21 cellular contexts compared by ENCODE assay signal in the genomic region with DNA sequence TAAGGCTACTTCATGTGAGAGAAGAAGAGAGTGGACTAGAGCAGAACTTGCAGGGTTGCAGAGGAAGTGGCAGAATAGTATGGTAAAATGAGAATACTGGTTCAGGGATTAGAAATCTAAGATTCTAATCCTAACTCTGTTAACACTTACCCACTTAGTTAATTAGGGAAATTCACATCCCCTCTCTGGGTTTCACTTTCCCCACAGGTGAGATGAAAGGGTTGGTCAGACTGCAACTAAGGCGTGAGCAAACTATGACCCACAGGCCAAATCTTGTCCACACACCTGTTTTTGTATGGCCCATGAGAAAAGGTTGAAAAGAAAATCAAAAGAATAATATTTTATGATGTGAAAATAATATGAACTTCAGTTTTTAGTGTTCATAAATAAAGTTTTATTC.
DNase-seq lines count a peak whose midpoint lies in the region; ATAC-seq, FAIRE-seq and TF ChIP-seq lines count a peak whose summit lies in the region.
"Had no signal": no experiment of that assay in that cellular context is flagged by ENCODE, and none has a peak within 500 bp of the region (broad histone marks: within the 10 kb centered on the region; RNA-seq: fewer than 3 reads in every experiment).

No MANE protein-coding gene starts in this region.

- POLR2A ChIA-PET in HepG2 (lab: Yijun Ruan, JAX), result no interaction called here

- no peak for TF ChIP-seq POLR2A in HepG2 (IDR thresholded peaks at IDR 0.05; ENCODE audit: insufficient read depth in 1 of 2, low read depth in 2 of 2, low read length in 2 of 2)

- H3K4me1 ChIP-seq in HepG2 (ENCODE audit: insufficient read depth, low read length), result no peaks in the 10 kb centered on the region
- H3K4me1 ChIP-seq: gastrocnemius medialis, upper lobe of right lung had no signal

- no peaks in the 10 kb centered on the region for H3K9me3 ChIP-seq in HepG2 (ENCODE audit: low read length)
- H3K9me3 ChIP-seq: gastrocnemius medialis, upper lobe of right lung had no signal

- peaks cover 32% of the 10 kb centered on the region for H3K4me1 Mint-ChIP-seq in activated CD8-positive, alpha-beta memory T cell treated with anti-CD3 and anti-CD28 coated beads, Interleukin-2, amount 10 ng/mL, durations not matched to agents 7 days and 5 days
- H3K4me1 Mint-ChIP-seq in activated naive CD8-positive, alpha-beta T cell (ENCODE audit: low read depth), result peaks cover 7% of the 10 kb centered on the region
- H3K4me1 Mint-ChIP-seq in stimulated activated naive CD8-positive, alpha-beta T cell treated with anti-CD3 and anti-CD28 coated beads, Interleukin-15, amount 100 ng/mL, for 72 hours, result peaks cover 16% of the 10 kb centered on the region

- TF ChIP-seq EP300 in HepG2 (IDR thresholded peaks at IDR 0.05; ENCODE audit: low read depth in 2 of 2, low read length in 2 of 2) (no peak), HepG2 (CRISPR knock-in tag; IDR thresholded peaks at IDR 0.05; ENCODE audit: borderline replicate concordance) (no peak)

- H3K36me3 ChIP-seq in HepG2 (replicated peaks in 1 of 2; ENCODE audit: control insufficient read depth in 1 of 2, insufficient read depth in 2 of 2, low read length in 2 of 2), result peaks cover 28 to 75% of the 10 kb centered on the region in 2 experiments

- WGBS in HepG2 (ENCODE audit: low lambda C conversion rate), result 97% methylated on average over 1 of the region's 1 CpG

- in situ Hi-C loops in HepG2 (cut with HindIII; ENCODE audit: extremely low pct_ligation_motif_present, low pct_unique_long_range_greater_than_20kb), result no loop called here

- no peak overlapping the region for H3K27ac ChIP-seq in HepG2 (ENCODE audit: extremely low read length, insufficient read depth, low read length)
- H3K27ac ChIP-seq: gastrocnemius medialis, HL-60, upper lobe of right lung had no signal

- peaks cover 55% of the 10 kb centered on the region for H3K36me3 Mint-ChIP-seq in activated CD8-positive, alpha-beta memory T cell treated with anti-CD3 and anti-CD28 coated beads, Interleukin-2, amount 10 ng/mL, durations not matched to agents 7 days and 5 days
- peaks cover 3% of the 10 kb centered on the region for H3K36me3 Mint-ChIP-seq in activated naive CD8-positive, alpha-beta T cell

- CTCF ChIA-PET in activated CD8-positive, alpha-beta memory T cell treated with anti-CD3 and anti-CD28 coated beads, Interleukin-2, amount 10 ng/mL, durations not matched to agents 7 days and 5 days (lab: Charles Lee), result no interaction called here
- CTCF ChIA-PET in HepG2 (lab: Yijun Ruan, JAX; ENCODE audit: low intra/inter-chr PET ratio, low total read pairs), result no interaction called here

- no peaks in the 10 kb centered on the region for H3K27me3 ChIP-seq in HepG2 (ENCODE audit: control insufficient read depth in 1 of 2, insufficient read depth in 2 of 2, low read length in 2 of 2)
- H3K27me3 ChIP-seq: gastrocnemius medialis, upper lobe of right lung had no signal

- intact Hi-C loops in HepG2 (cut with micrococcal nuclease; ENCODE audit: unreplicated experiment), result no loop called here

- H3K4me3 ChIP-seq in HepG2 (replicated peaks in 1 of 3; ENCODE audit: insufficient read depth in 1 of 3, low read depth in 2 of 3, low read length in 3 of 3), result no peak overlapping the region
- H3K4me3 ChIP-seq: gastrocnemius medialis, upper lobe of right lung had no signal

- no peak overlapping the region for H3K4me2 ChIP-seq in HepG2 (ENCODE audit: low read depth, low read length)

- H3K27me3 Mint-ChIP-seq in activated CD8-positive, alpha-beta memory T cell treated with anti-CD3 and anti-CD28 coated beads, Interleukin-2, amount 10 ng/mL, durations not matched to agents 7 days and 5 days, result no peaks in the 10 kb centered on the region
- no peaks in the 10 kb centered on the region for H3K27me3 Mint-ChIP-seq in activated naive CD8-positive, alpha-beta T cell
- H3K27me3 Mint-ChIP-seq in stimulated activated naive CD8-positive, alpha-beta T cell treated with anti-CD3 and anti-CD28 coated beads, Interleukin-15, amount 100 ng/mL, for 72 hours, result no peaks in the 10 kb centered on the region

- no peak for TF ChIP-seq CTCF in HepG2 (CRISPR knock-in tag; IDR thresholded peaks at IDR 0.05)

- BruUV-seq in HepG2 (replicated peaks; lab: Mats Ljungman, UMichigan), result no TSS peak

- no peak overlapping the region for H2AFZ ChIP-seq in HepG2 (ENCODE audit: low read length)

- no peak for TF ChIP-seq RAD21 in HepG2 (CRISPR knock-in tag; IDR thresholded peaks at IDR 0.05)

- H3K79me2 ChIP-seq in HepG2 (ENCODE audit: insufficient read depth, low read length), result no peaks in the 10 kb centered on the region

- FAIRE-seq in HepG2 (lab: Jason Lieb, UNC), result no peak
- FAIRE-seq: colon, small intestine, TTC549 had no signal

- H3K27ac Mint-ChIP-seq in activated CD8-positive, alpha-beta memory T cell treated with anti-CD3 and anti-CD28 coated beads, Interleukin-2, amount 10 ng/mL, durations not matched to agents 7 days and 5 days, result peak overlapping the region; percentile 16
- peak overlapping the region; percentile 18 for H3K27ac Mint-ChIP-seq in activated naive CD8-positive, alpha-beta T cell
- H3K27ac Mint-ChIP-seq in stimulated activated naive CD8-positive, alpha-beta T cell treated with anti-CD3 and anti-CD28 coated beads, Interleukin-15, amount 100 ng/mL, for 72 hours, result peak overlapping the region; percentile 8 to 14

- no peaks in the 10 kb centered on the region for H3K9me3 Mint-ChIP-seq in activated CD8-positive, alpha-beta memory T cell treated with anti-CD3 and anti-CD28 coated beads, Interleukin-2, amount 10 ng/mL, durations not matched to agents 7 days and 5 days (ENCODE audit: low read depth)
- no peaks in the 10 kb centered on the region for H3K9me3 Mint-ChIP-seq in activated naive CD8-positive, alpha-beta T cell (ENCODE audit: low read depth)
- H3K9me3 Mint-ChIP-seq in stimulated activated naive CD8-positive, alpha-beta T cell treated with anti-CD3 and anti-CD28 coated beads, Interleukin-15, amount 100 ng/mL, for 72 hours, result no peaks in the 10 kb centered on the region

- no peak overlapping the region for H3K9ac ChIP-seq in HepG2 (ENCODE audit: insufficient read depth, low read depth, low read length)

- DNase-seq in activated CD8-positive, alpha-beta memory T cell treated with anti-CD3 and anti-CD28 coated beads, Interleukin-2, amount 10 ng/mL, durations not matched to agents 7 days and 5 days, result no peak
- DNase-seq in activated CD8-positive, alpha-beta memory T cell treated with anti-CD3 and anti-CD28 coated beads, Interleukin-2, amount 50 U/mL, for 4 hours, result no peak
- DNase-seq in stimulated activated naive CD8-positive, alpha-beta T cell treated with anti-CD3 and anti-CD28 coated beads, Interleukin-15, amount 100 ng/mL, for 72 hours, result no peak
- DNase-seq in HepG2 (ENCODE audit: low spot score), result no peak
- no peak for DNase-seq in NCI-H1105 treated with DMSO at 0.1 percent for 48 hours (lab: John Stamatoyannopoulos, UW)
- DNase-seq: activated CD4-positive, alpha-beta T cell treated with anti-CD3 and anti-CD28 coated beads, Interleukin-2, amount 50 U/mL, for 4 hours; activated effector memory CD4-positive, alpha-beta T cell treated with anti-CD3 and anti-CD28 coated beads, Interleukin-2, amount 50 U/mL, for 16 hours; gastrocnemius medialis; NCI-H1048; NCI-H82; posterior cingulate gyrus; small intestine; upper lobe of right lung had no signal

- no peak for ATAC-seq in activated CD8-positive, alpha-beta memory T cell treated with anti-CD3 and anti-CD28 coated beads, Interleukin-2, amount 10 ng/mL, durations not matched to agents 7 days and 5 days
- ATAC-seq in HG02610 (IDR thresholded peaks at IDR 0.05; ENCODE audit: unreplicated experiment) (peak; percentile 84), HepG2 (no peak), HG02763 (IDR thresholded peaks at IDR 0.05; ENCODE audit: unreplicated experiment) (no peak)
- no peak for ATAC-seq in stimulated activated naive CD8-positive, alpha-beta T cell treated with anti-CD3 and anti-CD28 coated beads, Interleukin-15, amount 100 ng/mL, for 72 hours
- ATAC-seq: gastrocnemius medialis, HCT116, SK-N-SH treated with all-trans-retinoic acid at 6 μM for 48 hours, upper lobe of right lung had no signal

- no peak overlapping the region for H3K4me3 Mint-ChIP-seq in activated CD8-positive, alpha-beta memory T cell treated with anti-CD3 and anti-CD28 coated beads, Interleukin-2, amount 10 ng/mL, durations not matched to agents 7 days and 5 days
- H3K4me3 Mint-ChIP-seq in activated naive CD8-positive, alpha-beta T cell, result no peak overlapping the region
- no peak overlapping the region for H3K4me3 Mint-ChIP-seq in stimulated activated naive CD8-positive, alpha-beta T cell treated with anti-CD3 and anti-CD28 coated beads, Interleukin-15, amount 100 ng/mL, for 72 hours

- no peaks in the 10 kb centered on the region for H4K20me1 ChIP-seq in HepG2 (ENCODE audit: insufficient read depth, low read length)

TF ChIP-seq in HepG2, 621 proteins besides CTCF, POLR2A, EP300 and RAD21 (continues in another document):
- TF ChIP-seq ZNF501 (CRISPR knock-in tag; IDR thresholded peaks at IDR 0.05), result no peak
- TF ChIP-seq ZBTB38 (CRISPR knock-in tag; IDR thresholded peaks at IDR 0.05), result no peak
- TF ChIP-seq, protein P1, sequence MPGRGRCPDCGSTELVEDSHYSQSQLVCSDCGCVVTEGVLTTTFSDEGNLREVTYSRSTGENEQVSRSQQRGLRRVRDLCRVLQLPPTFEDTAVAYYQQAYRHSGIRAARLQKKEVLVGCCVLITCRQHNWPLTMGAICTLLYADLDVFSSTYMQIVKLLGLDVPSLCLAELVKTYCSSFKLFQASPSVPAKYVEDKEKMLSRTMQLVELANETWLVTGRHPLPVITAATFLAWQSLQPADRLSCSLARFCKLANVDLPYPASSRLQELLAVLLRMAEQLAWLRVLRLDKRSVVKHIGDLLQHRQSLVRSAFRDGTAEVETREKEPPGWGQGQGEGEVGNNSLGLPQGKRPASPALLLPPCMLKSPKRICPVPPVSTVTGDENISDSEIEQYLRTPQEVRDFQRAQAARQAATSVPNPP (CRISPR knock-in tag; IDR thresholded peaks at IDR 0.05), result no peak
